8 cellular contexts compared by ENCODE assay signal in the genomic region with DNA sequence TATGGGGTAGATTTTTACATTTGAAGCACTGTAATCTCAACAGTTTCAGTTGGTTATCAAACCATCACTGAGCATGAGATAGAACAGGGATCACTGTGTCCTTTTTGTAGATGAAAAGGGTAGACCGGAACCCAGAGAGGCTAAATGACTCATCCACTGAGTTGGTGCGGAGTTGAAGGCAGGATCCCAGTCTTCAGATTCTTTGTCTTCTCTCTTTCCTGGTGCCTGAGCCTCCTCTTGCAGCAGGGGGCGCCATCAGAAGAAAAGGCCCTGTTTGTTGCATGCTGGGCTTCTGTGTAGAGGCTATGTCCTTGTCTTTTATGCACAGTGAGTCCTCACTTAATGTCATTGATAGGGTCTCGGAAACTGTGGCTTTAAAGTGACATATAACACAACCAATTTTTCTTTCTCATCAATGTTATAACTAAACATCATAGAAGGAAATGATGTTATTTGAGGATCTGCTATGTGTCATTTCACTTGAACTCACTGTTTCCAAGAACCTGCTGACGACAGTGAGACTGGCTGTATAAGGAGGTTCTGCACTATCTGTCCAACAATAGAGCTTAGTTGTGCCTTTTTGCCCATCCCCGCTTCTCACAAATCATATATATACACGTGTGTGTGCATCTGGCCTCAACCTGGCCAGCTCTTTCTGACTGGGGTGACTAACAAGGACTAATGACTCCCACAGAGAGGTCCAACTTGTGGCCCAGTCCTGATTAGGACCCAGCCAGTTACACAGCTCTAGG. TPM values are rescaled to one million over a fixed set of nuclear protein-coding genes. Genes with fewer than 3 reads are reported as not detected.
DNase-seq lines count a peak whose midpoint lies in the region; TF ChIP-seq lines count a peak whose summit lies in the region.

No MANE protein-coding gene starts in this region.

- peaks cover 29% of the 10 kb centered on the region for H3K79me2 ChIP-seq in mammary epithelial cell (ENCODE audit: insufficient read depth, low read length)

- H3K27me3 ChIP-seq in WERI-Rb-1 (ENCODE audit: insufficient read depth, low read depth, severe bottlenecking) (no peaks in the 10 kb centered on the region), mammary epithelial cell (ENCODE audit: insufficient read depth, low read length) (no peaks in the 10 kb centered on the region), stomach (no peaks in the 10 kb centered on the region)

- H3K4me3 ChIP-seq in Jurkat, Clone E6-1 (ENCODE audit: low read length): no peak overlapping the region
- H3K4me3 ChIP-seq in WERI-Rb-1 (ENCODE audit: low read depth, low read length) (no peak overlapping the region), mammary epithelial cell (replicated peaks in 1 of 3; ENCODE audit: insufficient read depth in 1 of 3, low read depth in 2 of 3, low read length in 3 of 3) (no peak overlapping the region), mesodermal cell (ENCODE audit: extremely low read depth, insufficient read depth, low read length, poor library complexity, severe bottlenecking) (no peak overlapping the region), stomach (no peak overlapping the region)

- H3K9me3 ChIP-seq in WERI-Rb-1 (ENCODE audit: severe bottlenecking) (no peaks in the 10 kb centered on the region), mammary epithelial cell (replicated peaks; ENCODE audit: insufficient read depth, low read length) (no peaks in the 10 kb centered on the region), mesodermal cell (ENCODE audit: control insufficient read depth, low read length) (no peaks in the 10 kb centered on the region), stomach (no peaks in the 10 kb centered on the region)

- in situ Hi-C loops in mammary epithelial cell (cut with MboI; ENCODE audit: low sequenced_read_pairs in 2 of 2): no loop called here

- peak; percentile 75 for TF ChIP-seq CTCF in WERI-Rb-1 (IDR thresholded peaks at IDR 0.05; ENCODE audit: low read depth, low read length)
- TF ChIP-seq CTCF in mammary epithelial cell (conservative IDR thresholded peaks at IDR 0.05 in 1 of 2, IDR thresholded peaks at IDR 0.05 in 1 of 2; ENCODE audit: extremely low read depth in 1 of 2, insufficient read depth in 1 of 2, low read depth in 1 of 2, low read length in 2 of 2): peak; percentile 64 to 84
- TF ChIP-seq CTCF in stomach (IDR thresholded peaks at IDR 0.05): peak in 3 of 7 experiments; percentile 6 to 25 (median 22)

- H3K4me1 ChIP-seq in mammary epithelial cell (ENCODE audit: insufficient read depth, low read length) (no peaks in the 10 kb centered on the region), mesodermal cell (ENCODE audit: control insufficient read depth, insufficient read depth, low read length, poor library complexity, severe bottlenecking) (no peaks in the 10 kb centered on the region), stomach (peaks cover 0 to 15% (median 11%) of the 10 kb centered on the region in 4 donors)

- no peak for TF ChIP-seq EP300 in stomach (IDR thresholded peaks at IDR 0.05)

- WGBS in mammary epithelial cell (ENCODE audit: low coverage, missing lambda C conversion rate): 52% methylated on average over 7 of the region's 7 CpGs
- 80 to 84% methylated on average over 4 to 5 of the region's 7 CpGs for WGBS in mesodermal cell (ENCODE audit: insufficient coverage in 2 of 2), 2 experiments
- WGBS in stomach, 5 donors: 60 to 71% (median 69%) methylated on average over 7 of the region's 7 CpGs

- no peak for TF ChIP-seq POLR2A in stomach (IDR thresholded peaks at IDR 0.05)

- intact Hi-C loops in mammary epithelial cell (cut with micrococcal nuclease) (no loop called here), stomach (cut with DNase I; ENCODE audit: low total_unique reads) (no loop called here)

- H3K27ac ChIP-seq in WERI-Rb-1 (no peak overlapping the region), mammary epithelial cell (ENCODE audit: insufficient read depth, low read depth, low read length) (no peak overlapping the region), mesodermal cell (ENCODE audit: low read depth, low read length, severe bottlenecking) (peak overlapping the region; percentile 87), stomach (no peak overlapping the region)

- dilution Hi-C loops in mammary epithelial cell (cut with HindIII; ENCODE audit: low sequenced_read_pairs): no loop called here

- no peak overlapping the region for H2AFZ ChIP-seq in mammary epithelial cell (ENCODE audit: low read depth, low read length)

- no peak overlapping the region for H3K4me2 ChIP-seq in mammary epithelial cell (ENCODE audit: insufficient read depth, low read depth, low read length)

- DNase-seq in activated gamma-delta T cell treated with Interleukin-2 at 50 U/mL for 16 hours (peak; percentile 48), activated gamma-delta T cell (lab: John Stamatoyannopoulos, UW) (no peak), WERI-Rb-1 (peak; percentile 64), mammary epithelial cell (peak; percentile 62), stomach (peak; percentile 31), cerebellar nuclear complex (lab: John Stamatoyannopoulos, UW) (no peak)
- DNase-seq in Jurkat, Clone E6-1 (ENCODE audit: low read depth, low spot score): peak; percentile 31

- CTCF ChIA-PET in mammary epithelial cell (lab: Charles Lee; ENCODE audit: low non-redundant PET): no interaction called here

- H4K20me1 ChIP-seq in mammary epithelial cell (ENCODE audit: insufficient read depth, low read length): no peaks in the 10 kb centered on the region

- no TSS peak for BruUV-seq in mammary epithelial cell (replicated peaks; lab: Mats Ljungman, UMichigan)

- peaks cover 93% of the 10 kb centered on the region for H3K36me3 ChIP-seq in WERI-Rb-1
- peaks cover 56% of the 10 kb centered on the region for H3K36me3 ChIP-seq in mammary epithelial cell (ENCODE audit: insufficient read depth, low read length)
- H3K36me3 ChIP-seq in mesodermal cell (ENCODE audit: control insufficient read depth, insufficient read depth, low read length): peaks cover 94% of the 10 kb centered on the region
- peaks cover 76 to 100% (median 98%) of the 10 kb centered on the region in 4 donors for H3K36me3 ChIP-seq in stomach

- H3K9ac ChIP-seq in mammary epithelial cell (ENCODE audit: insufficient read depth, low read length): no peak overlapping the region

RNA-seq across cellular contexts. Expression of gene ZNF282, which starts 14.3 kb away (rescaled TPM):
- 15.9 TPM for polyA plus RNA-seq in Jurkat, Clone E6-1 (2012; ENCODE audit: insufficient read depth, insufficient read length)
- 10 to 100 TPM; 38.0 to 44.9 TPM for total RNA-seq in mammary epithelial cell
- polyA plus RNA-seq in mammary epithelial cell: 13.9 TPM
- 23.8 TPM for polyA minus RNA-seq in mammary epithelial cell
- polyA plus RNA-seq in mesodermal cell (2013, experiment 1 of 2): 23.1 TPM
- 19.1 TPM for polyA plus RNA-seq in mesodermal cell (2013, experiment 2 of 2)
- total RNA-seq in stomach: 10 to 100 TPM; 12.6 to 86.0 (median 18.9) TPM
- polyA plus RNA-seq in stomach: 1 to 10 TPM; 8.4 to 9.9 (median 8.6) TPM

RNA-seq across cellular contexts. Expression of gene ZNF212, which starts 29.8 kb away (rescaled TPM):
- polyA plus RNA-seq in Jurkat, Clone E6-1 (2012; ENCODE audit: insufficient read depth, insufficient read length): 12.8 TPM
- total RNA-seq in mammary epithelial cell (10 to 100 TPM in 1 of 2 donors, 1 to 10 TPM in 1; 9.2 to 11.1 TPM), stomach (10 to 100 TPM in 2 of 5 donors, 1 to 10 TPM in 3; 2.9 to 42.9 (median 7.3) TPM)
- polyA plus RNA-seq in mammary epithelial cell (5.4 TPM), stomach (1 to 10 TPM; 5.4 to 6.4 (median 6.4) TPM)
- 14.1 TPM for polyA minus RNA-seq in mammary epithelial cell
- 9.9 TPM for polyA plus RNA-seq in mesodermal cell (2013, experiment 1 of 2)
- polyA plus RNA-seq in mesodermal cell (2013, experiment 2 of 2): 7.2 TPM

RNA-seq across cellular contexts. Expression of gene ZNF783, which starts 52.3 kb away (rescaled TPM):
- 20.0 TPM for polyA plus RNA-seq in Jurkat, Clone E6-1 (2012; ENCODE audit: insufficient read depth, insufficient read length)
- total RNA-seq in mammary epithelial cell (10 to 100 TPM; 11.7 to 14.5 TPM), stomach (10 to 100 TPM in 4 of 5 donors, 1 to 10 TPM in 1; 8.5 to 31.2 (median 15.4) TPM)
- polyA plus RNA-seq in mammary epithelial cell (4.2 TPM), stomach (1 to 10 TPM; 3.7 to 6.5 (median 4.1) TPM)
- polyA minus RNA-seq in mammary epithelial cell: 8.5 TPM
- 7.6 TPM for polyA plus RNA-seq in mesodermal cell (2013, experiment 1 of 2)
- 6.6 TPM for polyA plus RNA-seq in mesodermal cell (2013, experiment 2 of 2)

Comparison
In these comparisons a context has a peak if more than half of its experiments do, and no peak if none do; other contexts are left out.
1. DNase-seq: peak in activated gamma-delta T cell treated with Interleukin-2 at 50 U/mL for 16 hours (single experiment), Jurkat, Clone E6-1 (single experiment), WERI-Rb-1 (single experiment), mammary epithelial cell (single experiment) and stomach (single experiment); none in activated gamma-delta T cell (single experiment) and cerebellar nuclear complex (0 of 2).